In the genomic region with DNA sequence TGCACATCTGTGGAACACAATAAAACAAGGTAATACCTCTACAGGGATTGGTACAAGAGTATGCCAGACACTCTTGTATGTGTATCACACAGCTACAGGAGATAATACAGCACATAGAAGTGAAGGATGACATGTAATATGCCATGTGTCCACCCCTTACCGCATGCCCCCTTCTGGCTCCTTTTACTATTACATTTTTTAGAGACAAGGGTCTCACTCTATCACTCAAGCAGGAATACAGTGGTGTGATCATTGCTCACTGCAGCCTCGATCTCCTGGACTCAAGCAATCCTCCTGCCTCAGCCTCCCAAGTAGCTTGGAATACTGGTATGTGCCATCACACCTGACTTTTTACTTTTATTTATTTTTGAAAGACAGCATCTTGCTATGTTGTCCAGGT, we compare ENCODE assay signal across 6 cellular contexts. TPM values are rescaled to one million over a fixed set of nuclear protein-coding genes. Genes with fewer than 3 reads are reported as not detected.
DNase-seq lines count a peak whose midpoint lies in the region; ATAC-seq and TF ChIP-seq lines count a peak whose summit lies in the region.

No MANE protein-coding gene starts in this region.

- H3K27me3 Mint-ChIP-seq in CD14-positive monocyte (ENCODE audit: low read depth in 3 of 3), result peaks cover 0 to 7% (median under 1%) of the 10 kb centered on the region in 3 donors
- H3K27me3 Mint-ChIP-seq in activated CD4-positive, alpha-beta T cell treated with anti-CD3 and anti-CD28 coated beads, Interleukin-2, amount 10 ng/mL, durations not matched to agents 7 days and 5 days, result no peaks in the 10 kb centered on the region

- peak; percentile 74 for TF ChIP-seq CTCF in CD14-positive monocyte (IDR thresholded peaks at IDR 0.05)
- no peak for TF ChIP-seq CTCF in mucosa of descending colon (IDR thresholded peaks at IDR 0.05)
- TF ChIP-seq CTCF in gastrocnemius medialis (IDR thresholded peaks at IDR 0.05 in 4 of 5, conservative IDR thresholded peaks at IDR 0.05 in 1 of 5), result peak in 2 of 5 experiments; percentile 18 to 44

- CTCF ChIA-PET in activated CD4-positive, alpha-beta T cell treated with anti-CD3 and anti-CD28 coated beads, Interleukin-2, amount 10 ng/mL, durations not matched to agents 7 days and 5 days (lab: Charles Lee), result interaction anchor here (0.9 to 30.8 kb wide), 9 partner anchors 12 to 288 kb away, joined by 3 to 576 read pairs (median 36); partner anchors contain the start of genes AIF1, ATP6V1G2, DDX39B and LST1

- H3K4me3 ChIP-seq in mucosa of descending colon (no peak overlapping the region), gastrocnemius medialis (no peak overlapping the region)

- DNase-seq in CD14-positive monocyte (ENCODE audit: low spot score) (no peak), KBM-7 (peak; percentile 88), mucosa of descending colon (no peak), gastrocnemius medialis (no peak)
- peak; percentile 66 for DNase-seq in activated CD4-positive, alpha-beta T cell treated with anti-CD3 and anti-CD28 coated beads, Interleukin-2, amount 10 ng/mL, durations not matched to agents 7 days and 5 days

- H3K36me3 ChIP-seq in mucosa of descending colon (ENCODE audit: low read depth) (no peaks in the 10 kb centered on the region), gastrocnemius medialis (no peaks in the 10 kb centered on the region)

- ATAC-seq in mucosa of descending colon (peak; percentile 52), gastrocnemius medialis (no peak), HG02763 (IDR thresholded peaks at IDR 0.05; ENCODE audit: unreplicated experiment) (no peak)

- H3K4me3 Mint-ChIP-seq in CD14-positive monocyte, result no peak overlapping the region
- no peak overlapping the region for H3K4me3 Mint-ChIP-seq in activated CD4-positive, alpha-beta T cell treated with anti-CD3 and anti-CD28 coated beads, Interleukin-2, amount 10 ng/mL, durations not matched to agents 7 days and 5 days

- H3K9me3 ChIP-seq in mucosa of descending colon, result no peaks in the 10 kb centered on the region
- no peaks in the 10 kb centered on the region for H3K9me3 ChIP-seq in gastrocnemius medialis

- POLR2A ChIA-PET in activated CD4-positive, alpha-beta T cell treated with anti-CD3 and anti-CD28 coated beads, Interleukin-2, amount 10 ng/mL, durations not matched to agents 7 days and 5 days (lab: Charles Lee), result interaction anchor here (1.7 to 2.7 kb wide), 2 partner anchors 15 to 22 kb away, joined by 5 to 15 read pairs; partner anchors contain the start of genes LTB and TNF

- in situ Hi-C loops in KBM-7 (cut with MboI; ENCODE audit: low pct_unique_long_range_greater_than_20kb, low sequenced_read_pairs) (no loop called here), gastrocnemius medialis (cut with MboI; ENCODE audit: low sequenced_read_pairs in 4 of 4) (loop anchor here in 3 of 4 donors (5.0 to 10.0 kb wide), 3 partner anchors 50 to 55 kb away; partner anchors contain the start of genes ATP6V1G2 (in 2 of the 3), DDX39B (in 2 of the 3) and NFKBIL1 (in 2 of the 3))

- H3K27me3 ChIP-seq in gastrocnemius medialis, result no peaks in the 10 kb centered on the region

- H3K27ac Mint-ChIP-seq in CD14-positive monocyte, result peak overlapping the region in 1 of 7 donors; percentile 87
- peak overlapping the region; percentile 3 for H3K27ac Mint-ChIP-seq in activated CD4-positive, alpha-beta T cell treated with anti-CD3 and anti-CD28 coated beads, Interleukin-2, amount 10 ng/mL, durations not matched to agents 7 days and 5 days

- H3K36me3 Mint-ChIP-seq in CD14-positive monocyte, result peaks cover 0 to 3% of the 10 kb centered on the region in 2 donors
- H3K36me3 Mint-ChIP-seq in activated CD4-positive, alpha-beta T cell treated with anti-CD3 and anti-CD28 coated beads, Interleukin-2, amount 10 ng/mL, durations not matched to agents 7 days and 5 days (ENCODE audit: low read depth), result no peaks in the 10 kb centered on the region

- TF ChIP-seq POLR2A in gastrocnemius medialis (IDR thresholded peaks at IDR 0.05), result no peak

- H3K4me1 ChIP-seq in mucosa of descending colon (ENCODE audit: low read depth) (no peaks in the 10 kb centered on the region), gastrocnemius medialis (no peaks in the 10 kb centered on the region)

- intact Hi-C loops in CD14-positive monocyte (cut with micrococcal nuclease), result loop anchor here in 1 of 2 donors (2.0 to 5.0 kb wide), 2 partner anchors 16 to 105 kb away; no protein-coding TSS in a partner anchor
- intact Hi-C loops in mucosa of descending colon (cut with DNase I, micrococcal nuclease), result loop anchor here (5.0 to 10.0 kb wide), 2 partner anchors 50 to 102 kb away; partner anchors contain the start of genes ATP6V1G2 (in 1 of the 2), MICB (in 1 of the 2) and NFKBIL1 (in 1 of the 2)
- intact Hi-C loops in gastrocnemius medialis (cut with DNase I; ENCODE audit: low total_unique reads), result loop anchor here (5.0 kb wide), 1 partner anchor 105 kb away; no protein-coding TSS in a partner anchor

- H3K4me1 Mint-ChIP-seq in CD14-positive monocyte, result peaks cover 33% of the 10 kb centered on the region
- H3K4me1 Mint-ChIP-seq in activated CD4-positive, alpha-beta T cell treated with anti-CD3 and anti-CD28 coated beads, Interleukin-2, amount 10 ng/mL, durations not matched to agents 7 days and 5 days, result peaks cover 51% of the 10 kb centered on the region

- no peak overlapping the region for H3K27ac ChIP-seq in gastrocnemius medialis

- no peaks in the 10 kb centered on the region for H3K9me3 Mint-ChIP-seq in CD14-positive monocyte
- no peaks in the 10 kb centered on the region for H3K9me3 Mint-ChIP-seq in activated CD4-positive, alpha-beta T cell treated with anti-CD3 and anti-CD28 coated beads, Interleukin-2, amount 10 ng/mL, durations not matched to agents 7 days and 5 days

RNA-seq across cellular contexts. Expression of gene NCR3, which starts 4.2 kb away (rescaled TPM):
- polyA plus RNA-seq in CD14-positive monocyte, result 1 to 10 TPM in 1 of 2 donors, under 1 TPM in 1; 0.54 to 1.2 TPM
- 10 to 100 TPM; 20.0 to 23.8 TPM for total RNA-seq in activated CD4-positive, alpha-beta T cell treated with anti-CD3 and anti-CD28 coated beads, Interleukin-2, amount 10 ng/mL, durations not matched to agents 7 days and 5 days
- total RNA-seq in mucosa of descending colon, result under 1 TPM in 1 of 3 donors, not detected in 2; 0.46 TPM
- total RNA-seq in gastrocnemius medialis, result not detected

RNA-seq across cellular contexts. Expression of gene LST1, which starts 10.9 kb away (rescaled TPM):
- polyA plus RNA-seq in CD14-positive monocyte, result 1,000 to 10,000 TPM; 1,103 to 1,202 TPM
- total RNA-seq in activated CD4-positive, alpha-beta T cell treated with anti-CD3 and anti-CD28 coated beads, Interleukin-2, amount 10 ng/mL, durations not matched to agents 7 days and 5 days, result 10 to 100 TPM; 33.3 to 36.8 TPM
- 10 to 100 TPM in 1 of 3 donors, 1 to 10 TPM in 2; 3.9 to 11.3 (median 6.6) TPM for total RNA-seq in mucosa of descending colon
- total RNA-seq in gastrocnemius medialis, result 10 to 100 TPM in 1 of 4 donors, 1 to 10 TPM in 2, not detected in 1; 1.6 to 22.3 (median 4.1) TPM

RNA-seq across cellular contexts. Expression of gene LTB, which starts 14.8 kb away (rescaled TPM):
- polyA plus RNA-seq in CD14-positive monocyte, result 10 to 100 TPM; 21.6 to 25.5 TPM
- 100 to 1,000 TPM; 585 to 747 TPM for total RNA-seq in activated CD4-positive, alpha-beta T cell treated with anti-CD3 and anti-CD28 coated beads, Interleukin-2, amount 10 ng/mL, durations not matched to agents 7 days and 5 days
- total RNA-seq in mucosa of descending colon (1 to 10 TPM; 2.1 to 3.4 (median 2.2) TPM), gastrocnemius medialis (not detected)

RNA-seq across cellular contexts. Expression of gene AIF1, which starts 18.0 kb away (rescaled TPM):
- polyA plus RNA-seq in CD14-positive monocyte, result 1,000 to 10,000 TPM; 2,275 to 2,310 TPM
- total RNA-seq in activated CD4-positive, alpha-beta T cell treated with anti-CD3 and anti-CD28 coated beads, Interleukin-2, amount 10 ng/mL, durations not matched to agents 7 days and 5 days, result 10 to 100 TPM; 48.0 to 54.2 TPM
- total RNA-seq in mucosa of descending colon (10 to 100 TPM in 2 of 3 donors, 1 to 10 TPM in 1; 6.1 to 28.4 (median 17.3) TPM), gastrocnemius medialis (10 to 100 TPM in 1 of 4 donors, 1 to 10 TPM in 3; 4.3 to 11.0 (median 4.8) TPM)

RNA-seq across cellular contexts. Expression of gene TNF, which starts 21.6 kb away (rescaled TPM):
- polyA plus RNA-seq in CD14-positive monocyte, result 10 to 100 TPM in 1 of 2 donors, 1 to 10 TPM in 1; 9.6 to 13.7 TPM
- total RNA-seq in activated CD4-positive, alpha-beta T cell treated with anti-CD3 and anti-CD28 coated beads, Interleukin-2, amount 10 ng/mL, durations not matched to agents 7 days and 5 days, result 10 to 100 TPM; 46.5 to 47.1 TPM
- total RNA-seq in mucosa of descending colon, result 1 to 10 TPM in 2 of 3 donors, under 1 TPM in 1; 0.41 to 1.7 (median 1.1) TPM
- under 1 TPM in 2 of 4 donors, not detected in 2; 0.23 to 0.87 TPM for total RNA-seq in gastrocnemius medialis

Comparison
In these comparisons a context has a peak if more than half of its experiments do, and no peak if none do; other contexts are left out.
1. DNase-seq: peak in KBM-7 (single experiment) and activated CD4-positive, alpha-beta T cell treated with anti-CD3 and anti-CD28 coated beads, Interleukin-2, amount 10 ng/mL, durations not matched to agents 7 days and 5 days (single experiment); none in CD14-positive monocyte (single experiment), mucosa of descending colon (0 of 3) and gastrocnemius medialis (0 of 2).
2. RNA of gene NCR3, which starts 4.2 kb away (total RNA-seq): 20.0 to 23.8 TPM in activated CD4-positive, alpha-beta T cell treated with anti-CD3 and anti-CD28 coated beads, Interleukin-2, amount 10 ng/mL, durations not matched to agents 7 days and 5 days; 0.46 TPM in mucosa of descending colon and not detected in gastrocnemius medialis; every median in the first group is over 10 times any median in the second.
3. RNA of gene LTB, which starts 14.8 kb away (total RNA-seq): 585 to 747 TPM in activated CD4-positive, alpha-beta T cell treated with anti-CD3 and anti-CD28 coated beads, Interleukin-2, amount 10 ng/mL, durations not matched to agents 7 days and 5 days; 2.1 to 3.4 TPM in mucosa of descending colon and not detected in gastrocnemius medialis; every median in the first group is over 100 times any median in the second.